ENCODE assay signal across 8 cellular contexts in the genomic region with DNA sequence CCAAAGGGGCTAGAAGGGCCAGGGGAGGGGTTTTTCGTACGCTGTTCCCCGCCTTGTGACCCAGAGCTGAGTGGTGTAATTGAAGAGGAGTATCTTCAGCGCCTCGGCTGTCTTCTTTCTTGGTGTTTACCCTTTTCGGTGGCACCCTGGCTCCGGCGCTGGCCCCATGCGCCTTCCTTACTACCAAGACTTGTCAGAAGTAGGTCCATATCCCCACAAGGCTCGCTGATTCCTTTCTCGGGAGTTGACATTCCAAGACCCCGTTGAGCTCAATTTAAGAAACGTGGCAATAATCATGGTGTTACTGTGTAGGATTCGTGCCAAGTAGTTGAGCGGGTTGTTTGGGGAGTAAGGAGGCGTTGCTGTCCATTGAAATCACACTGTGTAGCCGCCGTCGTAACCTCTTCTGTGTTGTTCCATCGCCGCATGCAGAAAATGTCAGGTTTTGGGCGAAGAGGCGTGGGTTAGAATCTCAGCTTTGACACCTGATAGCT. TPM values are rescaled to one million over a fixed set of nuclear protein-coding genes. Genes with fewer than 3 reads are reported as not detected.
A peak's percentile ranks its signal among the peaks of the same experiment; 100 is the strongest.
DNase-seq lines count a peak whose midpoint lies in the region; ATAC-seq and TF ChIP-seq lines count a peak whose summit lies in the region.

No MANE protein-coding gene starts in this region.

- peak overlapping the region; percentile 90 for H3K4me3 ChIP-seq in WI38 (ENCODE audit: low read depth, low read length)
- peak overlapping the region; percentile 79 to 85 for H3K4me3 ChIP-seq in gastroesophageal sphincter

- DNase-seq in SIG-M5 treated with dmso at 0.1 percent for 504 hours (lab: John Stamatoyannopoulos, UW; ENCODE audit: unreplicated experiment) (peak; percentile 50), SIG-M5 (lab: John Stamatoyannopoulos, UW) (no peak), HuH-7.5 (ENCODE audit: low spot score) (peak; percentile 19), omental fat pad (ENCODE audit: low spot score) (peak; percentile 29), CD14-positive monocyte (ENCODE audit: low spot score) (no peak)

- peak overlapping the region in 1 of 7 donors; percentile 67 for H3K27ac Mint-ChIP-seq in CD14-positive monocyte

- no peaks in the 10 kb centered on the region for H3K27me3 ChIP-seq in gastroesophageal sphincter

- WGBS in gastroesophageal sphincter (ENCODE audit: low coverage in 1 of 2), 2 donors, result 2 to 5% methylated on average over 12 to 18 of the region's 23 CpGs

- peak overlapping the region; percentile 27 to 89 (median 87) for H3K27ac ChIP-seq in gastroesophageal sphincter

- H3K9me3 Mint-ChIP-seq in CD14-positive monocyte, result peaks cover 0 to 1% (median 0%) of the 10 kb centered on the region in 7 donors

- H3K4me1 Mint-ChIP-seq in CD14-positive monocyte, result peaks cover 16% of the 10 kb centered on the region

- H3K4me3 Mint-ChIP-seq in CD14-positive monocyte, result no peak overlapping the region

- no peak for TF ChIP-seq POLR2A in gastroesophageal sphincter (IDR thresholded peaks at IDR 0.05)

- H3K36me3 Mint-ChIP-seq in CD14-positive monocyte, result peaks cover 2 to 4% of the 10 kb centered on the region in 2 donors

- H3K36me3 ChIP-seq in gastroesophageal sphincter, result peaks cover 0 to 1% of the 10 kb centered on the region in 2 donors

- peaks cover 0 to 28% (median 13%) of the 10 kb centered on the region in 3 donors for H3K4me1 ChIP-seq in gastroesophageal sphincter

- no peaks in the 10 kb centered on the region for H3K27me3 Mint-ChIP-seq in CD14-positive monocyte (ENCODE audit: low read depth in 3 of 3)

- intact Hi-C loops in CD14-positive monocyte (cut with micrococcal nuclease), result loop anchor here in 1 of 2 donors (10.0 kb wide), 1 partner anchor 459 kb away; no protein-coding TSS in a partner anchor

- H3K9me3 ChIP-seq in gastroesophageal sphincter, result no peaks in the 10 kb centered on the region

- ATAC-seq in GM21723 (IDR thresholded peaks at IDR 0.05; ENCODE audit: unreplicated experiment), result peak; percentile 34
- ATAC-seq in gastroesophageal sphincter, result peak; percentile 14
- ATAC-seq in omental fat pad (ENCODE audit: low FRiP score), result peak; percentile 61

- TF ChIP-seq CTCF in WI38 (IDR thresholded peaks at IDR 0.05; ENCODE audit: low read depth, low read length) (no peak), gastroesophageal sphincter (IDR thresholded peaks at IDR 0.05) (no peak), omental fat pad (IDR thresholded peaks at IDR 0.05) (no peak), CD14-positive monocyte (IDR thresholded peaks at IDR 0.05) (no peak)

- no peak for TF ChIP-seq EP300 in gastroesophageal sphincter (IDR thresholded peaks at IDR 0.05)

RNA-seq across cellular contexts. Expression of a gene that starts 0.8 kb away (rescaled TPM):
- total RNA-seq in gastroesophageal sphincter (10 to 100 TPM; 44.0 to 56.3 (median 45.9) TPM), omental fat pad (10 to 100 TPM; 25.9 to 39.0 (median 27.0) TPM)
- 10 to 100 TPM; 25.0 to 29.5 TPM for polyA plus RNA-seq in CD14-positive monocyte

RNA-seq across cellular contexts. Expression of a gene that starts 0.9 kb away (rescaled TPM):
- total RNA-seq in gastroesophageal sphincter (10 to 100 TPM; 10.1 to 19.5 (median 11.9) TPM), omental fat pad (10 to 100 TPM; 13.3 to 26.8 (median 15.9) TPM)
- polyA plus RNA-seq in CD14-positive monocyte, result 10 to 100 TPM; 10.6 to 16.8 TPM

Comparison
In these comparisons a context has a peak if more than half of its experiments do, and no peak if none do; other contexts are left out.
1. DNase-seq: peak in SIG-M5 treated with dmso at 0.1 percent for 504 hours (single experiment), HuH-7.5 (single experiment) and omental fat pad (single experiment); none in SIG-M5 (single experiment) and CD14-positive monocyte (single experiment).
2. Peak in every context shown above with its lines, with median percentiles within 50 percentile points of each other: ATAC-seq.